ENCODE assay signal across 12 cellular contexts in the genomic region with DNA sequence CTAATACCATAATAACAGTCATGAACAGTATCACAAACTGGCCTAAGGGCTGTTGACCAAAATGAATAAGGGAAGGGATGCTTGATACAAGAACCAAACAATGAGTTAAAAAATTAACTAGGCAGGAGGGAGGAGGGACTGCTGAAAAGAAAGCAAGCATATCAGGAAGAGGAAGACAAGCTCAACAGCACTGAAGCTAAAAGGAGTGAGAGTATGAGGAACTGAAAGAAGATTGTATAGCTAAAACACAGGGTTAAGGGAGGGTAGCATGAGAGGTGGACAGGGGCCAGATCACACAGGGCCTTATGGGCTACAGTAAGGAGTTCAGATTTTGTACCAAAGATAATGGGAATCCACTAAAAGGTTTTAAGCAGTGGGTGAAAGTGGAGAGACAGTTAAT. TPM values are rescaled to one million over a fixed set of nuclear protein-coding genes. Genes with fewer than 3 reads are reported as not detected.
DNase-seq lines count a peak whose midpoint lies in the region; ATAC-seq and TF ChIP-seq lines count a peak whose summit lies in the region.
"Had no signal": no experiment of that assay in that cellular context is flagged by ENCODE, and none has a peak within 500 bp of the region (broad histone marks: within the 10 kb centered on the region; RNA-seq: fewer than 3 reads in every experiment).

No MANE protein-coding gene starts in this region.

- H3K27ac Mint-ChIP-seq in endothelial cell (ENCODE audit: unreplicated experiment) = no peak overlapping the region

- H3K27me3 Mint-ChIP-seq in endothelial cell (ENCODE audit: unreplicated experiment) = peaks cover 14% of the 10 kb centered on the region

- H3K9ac ChIP-seq in smooth muscle cell (ENCODE audit: low read depth) = no peak overlapping the region

- no peak overlapping the region for H2AFZ ChIP-seq in smooth muscle cell (ENCODE audit: low read depth)

- H3K27me3 ChIP-seq in left lung (no peaks in the 10 kb centered on the region), smooth muscle cell (ENCODE audit: low read depth) (peaks cover 5% of the 10 kb centered on the region)

- H3K4me3 ChIP-seq in left lung = no peak overlapping the region
- H3K4me3 ChIP-seq in smooth muscle cell = no peak overlapping the region

- DNase-seq in left lung (no peak), NCI-H82 (lab: John Stamatoyannopoulos, UW) (no peak), cerebellar cortex (ENCODE audit: low spot score) (no peak), endothelial cell (ENCODE audit: low spot score) (no peak), smooth muscle cell (lab: John Stamatoyannopoulos, UW; ENCODE audit: unreplicated experiment) (no peak)
- DNase-seq: NCI-H1105 treated with DMSO at 0.1 percent for 48 hours, small intestine had no signal

- H3K4me1 ChIP-seq in left lung (peaks cover 0 to 21% of the 10 kb centered on the region in 2 donors), smooth muscle cell (ENCODE audit: low read depth) (no peaks in the 10 kb centered on the region)

- ATAC-seq in GM18867 (IDR thresholded peaks at IDR 0.05; ENCODE audit: unreplicated experiment) (peak; percentile 99), GM21737 (IDR thresholded peaks at IDR 0.05; ENCODE audit: unreplicated experiment) (peak; percentile 97), HG03558 (IDR thresholded peaks at IDR 0.05; ENCODE audit: extremely low read depth, unreplicated experiment) (peak; percentile 96), left lung (peak; percentile 55)

- no peaks in the 10 kb centered on the region for H3K4me1 Mint-ChIP-seq in endothelial cell (ENCODE audit: unreplicated experiment)
- H3K4me1 Mint-ChIP-seq: central memory CD8-positive, alpha-beta T cell had no signal

- H3K9me3 ChIP-seq in left lung (no peaks in the 10 kb centered on the region), smooth muscle cell (replicated peaks; ENCODE audit: low read depth) (no peaks in the 10 kb centered on the region)

- H3K36me3 ChIP-seq in left lung = no peaks in the 10 kb centered on the region
- no peaks in the 10 kb centered on the region for H3K36me3 ChIP-seq in smooth muscle cell (ENCODE audit: low read depth)

- no peaks in the 10 kb centered on the region for H4K20me1 ChIP-seq in smooth muscle cell (ENCODE audit: low read depth)

- H3K36me3 Mint-ChIP-seq in endothelial cell (ENCODE audit: low read depth, unreplicated experiment) = no peaks in the 10 kb centered on the region

- H3K27ac ChIP-seq in left lung (peak overlapping the region in 1 of 2 donors; percentile 66), smooth muscle cell (ENCODE audit: low read depth) (no peak overlapping the region)

- H3K4me2 ChIP-seq in smooth muscle cell = no peak overlapping the region

- no peaks in the 10 kb centered on the region for H3K79me2 ChIP-seq in smooth muscle cell (ENCODE audit: low read depth)

- no peak overlapping the region for H3K4me3 Mint-ChIP-seq in endothelial cell (ENCODE audit: unreplicated experiment)
- H3K4me3 Mint-ChIP-seq: central memory CD8-positive, alpha-beta T cell had no signal

- intact Hi-C loops in left lung (cut with DNase I) = no loop called here

- no peaks in the 10 kb centered on the region for H3K9me3 Mint-ChIP-seq in endothelial cell (ENCODE audit: unreplicated experiment)
- H3K9me3 Mint-ChIP-seq: central memory CD8-positive, alpha-beta T cell had no signal

- no peak for TF ChIP-seq CTCF in left lung (IDR thresholded peaks at IDR 0.05)
- TF ChIP-seq CTCF in endothelial cell (IDR thresholded peaks at IDR 0.05; ENCODE audit: unreplicated experiment) = no peak
- TF ChIP-seq CTCF in smooth muscle cell (IDR thresholded peaks at IDR 0.05; ENCODE audit: borderline replicate concordance, insufficient read depth, poor library complexity, severe bottlenecking) = no peak

- no peaks in the 10 kb centered on the region for H3F3A ChIP-seq in smooth muscle cell (ENCODE audit: low read depth)

RNA-seq across cellular contexts. Expression of a gene that starts 34.1 kb away (rescaled TPM):
- total RNA-seq in left lung (10 to 100 TPM; 22.4 to 62.4 TPM), endothelial cell (ENCODE audit: unreplicated experiment) (4.0 TPM), smooth muscle cell (0.90 and 1.3 TPM in 2 replicates)
- polyA plus RNA-seq in smooth muscle cell = 1.1 and 1.6 TPM in 2 replicates

RNA-seq across cellular contexts. Expression of a gene that starts 36.9 kb away (rescaled TPM):
- total RNA-seq in left lung = not detected
- total RNA-seq in endothelial cell (ENCODE audit: unreplicated experiment) = not detected
- total RNA-seq in smooth muscle cell = not detected in 2 replicates
- polyA plus RNA-seq in smooth muscle cell = not detected in 2 replicates
- total RNA-seq: urinary bladder had no signal
- polyA plus RNA-seq: small intestine, urinary bladder had no signal

RNA-seq across cellular contexts. Expression of a gene that starts 42.2 kb away (rescaled TPM):
- total RNA-seq in left lung (100 to 1,000 TPM; 114 to 123 TPM), endothelial cell (ENCODE audit: unreplicated experiment) (66.5 TPM), smooth muscle cell (107 and 146 TPM in 2 replicates)
- polyA plus RNA-seq in smooth muscle cell = 142 and 150 TPM in 2 replicates

RNA-seq across cellular contexts. Expression of a gene that starts 46.6 kb away (rescaled TPM):
- total RNA-seq in left lung (1 to 10 TPM; 4.3 to 5.8 TPM), endothelial cell (ENCODE audit: unreplicated experiment) (4.4 TPM), smooth muscle cell (3.0 TPM in 1 of 2 replicates, not detected in the other)
- polyA plus RNA-seq in smooth muscle cell = 3.7 and 9.2 TPM in 2 replicates

RNA-seq across cellular contexts. Expression of a gene that starts 55.2 kb away (rescaled TPM):
- total RNA-seq in left lung (1,000 to 10,000 TPM; 1,639 to 1,766 TPM), endothelial cell (ENCODE audit: unreplicated experiment) (1,134 TPM), smooth muscle cell (1,095 and 1,107 TPM in 2 replicates)
- polyA plus RNA-seq in smooth muscle cell = 2,224 and 2,317 TPM in 2 replicates
